Comparison of ENCODE assay signal across 13 cellular contexts in the genomic region with DNA sequence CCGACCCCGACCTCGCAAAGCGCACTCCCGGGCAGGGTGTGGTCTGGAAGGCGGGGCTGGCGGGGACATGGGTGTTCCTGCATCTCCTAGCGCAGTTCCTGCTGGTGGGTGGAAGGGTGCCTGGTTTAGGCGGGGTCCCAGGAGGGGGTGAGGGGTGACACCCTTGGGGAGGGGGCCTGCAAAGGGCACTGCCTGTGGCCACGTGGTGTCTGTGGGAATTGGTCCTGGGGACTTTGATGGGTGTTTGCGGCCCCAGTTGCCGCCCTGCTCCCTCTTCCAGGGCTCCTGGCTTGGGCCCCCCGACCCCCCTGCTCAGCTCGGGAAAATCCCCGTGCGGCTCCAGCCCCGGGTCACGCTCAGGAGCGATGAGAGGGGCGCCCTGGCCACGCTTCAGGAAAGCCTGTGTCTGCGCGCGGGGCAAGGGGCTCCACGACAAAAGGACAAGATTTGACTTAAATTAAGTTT. TPM values are rescaled to one million over a fixed set of nuclear protein-coding genes. Genes with fewer than 3 reads are reported as not detected.
DNase-seq lines count a peak whose midpoint lies in the region; ATAC-seq, FAIRE-seq and TF ChIP-seq lines count a peak whose summit lies in the region.
"Had no signal": no experiment of that assay in that cellular context is flagged by ENCODE, and none has a peak within 500 bp of the region (broad histone marks: within the 10 kb centered on the region; RNA-seq: fewer than 3 reads in every experiment).

No MANE protein-coding gene starts in this region.

- TF ChIP-seq CTCF in GM20000 (IDR thresholded peaks at IDR 0.05; ENCODE audit: extremely low read depth, missing control alignments) (no peak), ascending aorta (IDR thresholded peaks at IDR 0.05) (no peak), osteoblast (IDR thresholded peaks at IDR 0.05; ENCODE audit: extremely low read depth, low read depth, low read length) (no peak)

- no peaks in the 10 kb centered on the region for H3K9me3 Mint-ChIP-seq in activated naive CD8-positive, alpha-beta T cell treated with anti-CD3 and anti-CD28 coated beads, Interleukin-2, amount 50 U/mL, for 24 hours

- H3K4me2 ChIP-seq in osteoblast (ENCODE audit: insufficient read depth, low read length) = no peak overlapping the region

- H3K27me3 Mint-ChIP-seq in activated naive CD8-positive, alpha-beta T cell treated with anti-CD3 and anti-CD28 coated beads, Interleukin-2, amount 50 U/mL, for 24 hours = peaks cover 8% of the 10 kb centered on the region

- H3K36me3 Mint-ChIP-seq in activated naive CD8-positive, alpha-beta T cell treated with anti-CD3 and anti-CD28 coated beads, Interleukin-2, amount 50 U/mL, for 24 hours (ENCODE audit: low read depth) = no peaks in the 10 kb centered on the region

- no peak for FAIRE-seq in H54 (lab: Jason Lieb, UNC)
- FAIRE-seq: endometrium had no signal

- H3K4me3 ChIP-seq in ascending aorta = no peak overlapping the region
- H3K4me3 ChIP-seq in osteoblast (ENCODE audit: insufficient read depth, low read length) = no peak overlapping the region
- H3K4me3 ChIP-seq: left lung, vagina had no signal

- H3K79me2 ChIP-seq in osteoblast (ENCODE audit: insufficient read depth, low read length) = no peaks in the 10 kb centered on the region

- peaks cover 11% of the 10 kb centered on the region for H3K4me1 Mint-ChIP-seq in activated naive CD8-positive, alpha-beta T cell treated with anti-CD3 and anti-CD28 coated beads, Interleukin-2, amount 50 U/mL, for 24 hours

- no peak overlapping the region for H3K4me3 Mint-ChIP-seq in activated naive CD8-positive, alpha-beta T cell treated with anti-CD3 and anti-CD28 coated beads, Interleukin-2, amount 50 U/mL, for 24 hours

- H3K36me3 ChIP-seq in ascending aorta (peaks cover 37 to 48% of the 10 kb centered on the region in 2 donors), osteoblast (ENCODE audit: insufficient read depth, low read length) (peaks cover 7% of the 10 kb centered on the region)

- H3K9me3 ChIP-seq in ascending aorta (no peaks in the 10 kb centered on the region), osteoblast (ENCODE audit: low read depth, low read length) (no peaks in the 10 kb centered on the region)
- H3K9me3 ChIP-seq: left lung, spleen, vagina had no signal

- no peak overlapping the region for H2AFZ ChIP-seq in osteoblast (ENCODE audit: low read length)

- DNase-seq in AG20443 (ENCODE audit: low spot score) (peak; percentile 10), GM20000 (ENCODE audit: low spot score) (peak; percentile 24), ascending aorta (ENCODE audit: low spot score in 2 of 2) (peak in 1 of 2 donors; percentile 53), osteoblast (ENCODE audit: insufficient read length, low spot score, missing footprints) (peak; percentile 65), NCI-H1436 (lab: John Stamatoyannopoulos, UW) (no peak), H54 (ENCODE audit: insufficient read length, low spot score) (no peak)
- no peak for DNase-seq in activated naive CD8-positive, alpha-beta T cell treated with anti-CD3 and anti-CD28 coated beads, Interleukin-2, amount 50 U/mL, for 24 hours
- DNase-seq: activated gamma-delta T cell had no signal

- H3K27ac ChIP-seq in ascending aorta (peak overlapping the region; percentile 58 to 86), osteoblast (ENCODE audit: low read depth, low read length) (no peak overlapping the region)
- H3K27ac ChIP-seq: left lung, spleen had no signal

- H3K27me3 ChIP-seq in ascending aorta = no peaks in the 10 kb centered on the region
- H3K27me3 ChIP-seq in osteoblast (ENCODE audit: insufficient read depth, low read length) = no peaks in the 10 kb centered on the region
- H3K27me3 ChIP-seq: vagina had no signal

- ATAC-seq in activated naive CD8-positive, alpha-beta T cell treated with anti-CD3 and anti-CD28 coated beads, Interleukin-2, amount 50 U/mL, for 24 hours = no peak
- no peak for ATAC-seq in HG02588 (IDR thresholded peaks at IDR 0.05; ENCODE audit: unreplicated experiment)

- peaks cover 0 to 18% of the 10 kb centered on the region in 2 donors for H3K4me1 ChIP-seq in ascending aorta
- H3K4me1 ChIP-seq in osteoblast (ENCODE audit: insufficient read depth, low read length) = no peaks in the 10 kb centered on the region

- TF ChIP-seq POLR2A in H54 (IDR thresholded peaks at IDR 0.05; ENCODE audit: low read depth, low read length) = no peak

- no peak overlapping the region for H3K27ac Mint-ChIP-seq in activated naive CD8-positive, alpha-beta T cell treated with anti-CD3 and anti-CD28 coated beads, Interleukin-2, amount 50 U/mL, for 24 hours

- peaks cover 12% of the 10 kb centered on the region for H4K20me1 ChIP-seq in osteoblast (ENCODE audit: insufficient read depth, low read length)

- intact Hi-C loops in ascending aorta (cut with DNase I) = loop anchor here (1.0 to 5.0 kb wide), 5 partner anchors 18 to 212 kb away; a partner anchor contains a TSS

RNA-seq across cellular contexts. Expression of a gene that starts 19.1 kb away (rescaled TPM):
- total RNA-seq in ascending aorta (127 TPM), osteoblast (38.7 and 43.9 TPM in 2 replicates)

Comparison
In these comparisons a context has a peak if more than half of its experiments do, and no peak if none do; other contexts are left out.
1. DNase-seq: peak in AG20443 (single experiment), GM20000 (single experiment) and osteoblast (single experiment); none in activated naive CD8-positive, alpha-beta T cell treated with anti-CD3 and anti-CD28 coated beads, Interleukin-2, amount 50 U/mL, for 24 hours (single experiment), NCI-H1436 (single experiment) and H54 (single experiment).